Comparison of ENCODE assay signal across 24 cellular contexts in the genomic region with DNA sequence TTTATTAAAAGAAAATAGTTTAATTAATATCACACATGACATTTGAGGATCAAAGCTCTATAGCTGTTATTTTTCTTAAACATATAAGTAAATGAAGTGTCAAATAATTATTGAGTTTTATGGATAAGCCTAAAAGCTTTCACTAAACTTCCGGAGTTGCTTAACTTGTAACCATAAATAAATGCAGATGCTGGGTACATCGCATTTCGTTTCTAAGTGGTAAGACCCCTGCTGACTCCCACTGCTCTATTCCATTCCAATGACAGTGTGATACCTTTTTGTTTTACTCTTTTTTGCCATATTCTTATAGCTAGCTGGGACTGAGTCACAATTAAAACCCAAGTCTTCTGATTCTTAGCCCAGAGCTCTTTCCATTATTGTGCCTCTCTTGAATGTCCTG.
DNase-seq lines count a peak whose midpoint lies in the region; ATAC-seq, FAIRE-seq and TF ChIP-seq lines count a peak whose summit lies in the region.
"Had no signal": no experiment of that assay in that cellular context is flagged by ENCODE, and none has a peak within 500 bp of the region (broad histone marks: within the 10 kb centered on the region; RNA-seq: fewer than 3 reads in every experiment).

No MANE protein-coding gene starts in this region.

- CTCF ChIA-PET in H1 (lab: Charles Lee; ENCODE audit: partially characterized antibody), result no interaction called here

- DNase-seq in GM23338 (ENCODE audit: low spot score) (peak; percentile 6), SK-N-MC (ENCODE audit: low read depth, low spot score) (peak; percentile 92), H1 (ENCODE audit: low read depth in 1 of 2, low spot score in 2 of 2) (no peak), neural progenitor cell (ENCODE audit: low spot score) (no peak), NOMO-1 treated with dmso at 0.1 percent for 144 hours (lab: John Stamatoyannopoulos, UW; ENCODE audit: unreplicated experiment) (no peak), right cardiac atrium (no peak)
- DNase-seq in stimulated activated CD4-positive, alpha-beta T cell treated with anti-CD3 and anti-CD28 coated beads, Interleukin-2, amount 100 ng/mL, for 24 hours, result no peak
- DNase-seq: 8988T; AML-193; Caco-2; Calu3; CD4-positive, alpha-beta T cell; CD8-positive, alpha-beta T cell; DMS79 treated with DMSO at 0.1 percent for 48 hours; GF-D8 had no signal

- H3K9ac ChIP-seq in SK-N-MC (ENCODE audit: insufficient read length) (no peak overlapping the region), H1 (replicated peaks in 1 of 4; ENCODE audit: extremely low read depth in 1 of 4, low read depth in 3 of 4, low read length in 3 of 4) (no peak overlapping the region), neural progenitor cell (no peak overlapping the region)
- H3K9ac ChIP-seq: BLaER1 treated with 17β-estradiol and CSF1 and Interleukin-3, amounts not matched to agents 10 nM and 100 nM had no signal

- H3K14ac ChIP-seq in H1 (ENCODE audit: insufficient read length), result no peak overlapping the region

- peaks cover 8% of the 10 kb centered on the region for H3K4me1 ChIP-seq in GM23338 (ENCODE audit: insufficient read depth)
- peaks cover 0 to 3% (median 0%) of the 10 kb centered on the region in 4 experiments; a peak in 2 of 7 replicates for H3K4me1 ChIP-seq in H1 (replicated peaks in 1 of 4; ENCODE audit: control insufficient read depth in 3 of 4, insufficient read depth in 4 of 4, low read length in 3 of 4)
- H3K4me1 ChIP-seq in neural progenitor cell, result peaks cover 34% of the 10 kb centered on the region
- H3K4me1 ChIP-seq in right cardiac atrium (ENCODE audit: control insufficient read depth, insufficient read depth, low read length), result no peaks in the 10 kb centered on the region
- H3K4me1 ChIP-seq: BLaER1 treated with 17β-estradiol and CSF1 and Interleukin-3, amounts not matched to agents 10 nM and 100 nM; Caco-2 had no signal

- no peak overlapping the region for H2BK20ac ChIP-seq in H1 (ENCODE audit: low read length)

- H4K20me1 ChIP-seq in GM23338 (replicated peaks; ENCODE audit: insufficient read depth) (no peaks in the 10 kb centered on the region), H1 (replicated peaks in 1 of 2; ENCODE audit: control insufficient read depth in 1 of 2, insufficient read depth in 2 of 2, low read length in 2 of 2) (peaks cover 0 to 2% of the 10 kb centered on the region in 2 experiments), neural progenitor cell (ENCODE audit: low read depth) (no peaks in the 10 kb centered on the region)
- H4K20me1 ChIP-seq: BLaER1 treated with 17β-estradiol and CSF1 and Interleukin-3, amounts not matched to agents 10 nM and 100 nM had no signal

- H3F3A ChIP-seq in GM23338 (replicated peaks; ENCODE audit: low read depth) (no peaks in the 10 kb centered on the region), neural progenitor cell (ENCODE audit: low read depth) (peaks cover 19% of the 10 kb centered on the region)

- no peak for FAIRE-seq in H1 (lab: Jason Lieb, UNC)
- FAIRE-seq: A204.1, D721Med, G401.6, GM12891, GM19239 had no signal

- no peak for TF ChIP-seq RAD21 in H1 (IDR thresholded peaks at IDR 0.05 in 1 of 2, conservative IDR thresholded peaks at IDR 0.05 in 1 of 2; ENCODE audit: low read depth in 2 of 2, low read length in 2 of 2)

- TF ChIP-seq EP300 in H1 (IDR thresholded peaks at IDR 0.05; ENCODE audit: borderline replicate concordance in 1 of 2, low read depth in 2 of 2, low read length in 2 of 2), result no peak

- 10% methylated on average over 3 of the region's 3 CpGs; no CpG with 5 or more reads in 1 of the 2 experiments for WGBS in H1 (ENCODE audit: extremely low coverage in 1 of 2, insufficient coverage in 1 of 2, insufficient read length in 1 of 2, insufficient replicate concordance in 2 of 2, low coverage in 1 of 2, low lambda C conversion rate in 2 of 2, missing lambda C conversion rate in 1 of 2), 2 experiments
- whole genome bisulfite sequencing in right cardiac atrium, result 49% methylated on average over 3 of the region's 3 CpGs

- H3K4me2 ChIP-seq in GM23338 (peak overlapping the region; percentile 44; the same call in 1 of the 2 replicates), H1 (ENCODE audit: insufficient read depth in 1 of 2, low read depth in 2 of 2, low read length in 2 of 2) (no peak overlapping the region), neural progenitor cell (peak overlapping the region; percentile 6)
- H3K4me2 ChIP-seq: BLaER1 treated with 17β-estradiol and CSF1 and Interleukin-3, amounts not matched to agents 10 nM and 100 nM had no signal

- H3K36me3 Mint-ChIP-seq in GM23338 (ENCODE audit: low read depth) (no peaks in the 10 kb centered on the region), neural progenitor cell (no peaks in the 10 kb centered on the region)
- H3K36me3 Mint-ChIP-seq: CD8-positive, alpha-beta T cell had no signal

- H3K27me3 Mint-ChIP-seq in GM23338 (ENCODE audit: insufficient read depth, low read depth, poor library complexity) (peaks cover 24% of the 10 kb centered on the region), neural progenitor cell (ENCODE audit: insufficient read depth, low read depth) (no peaks in the 10 kb centered on the region)
- H3K27me3 Mint-ChIP-seq: CD4-positive, alpha-beta T cell had no signal

- POLR2A ChIA-PET in H1 (lab: Charles Lee; ENCODE audit: partially characterized antibody), result no interaction called here

- TF ChIP-seq CTCF in GM23338 (conservative IDR thresholded peaks at IDR 0.05; ENCODE audit: low read depth in 2 of 2) (no peak), H1 (IDR thresholded peaks at IDR 0.05; ENCODE audit: control extremely low read depth in 1 of 3, insufficient read depth in 1 of 3, low read depth in 1 of 3, low read length in 3 of 3) (no peak), neural progenitor cell (IDR thresholded peaks at IDR 0.05) (no peak)

- no peak overlapping the region for H4K5ac ChIP-seq in H1 (ENCODE audit: insufficient read length, low read depth, low read length)

- no peak overlapping the region for H3K56ac ChIP-seq in H1 (replicated peaks; ENCODE audit: insufficient read length, low read depth, low read length)

- H2BK12ac ChIP-seq in H1 (ENCODE audit: low read depth, low read length), result no peak overlapping the region

- no peak overlapping the region for H2BK5ac ChIP-seq in H1 (ENCODE audit: low read depth, low read length)

- H2AFZ ChIP-seq in GM23338 (no peak overlapping the region), H1 (ENCODE audit: low read length) (no peak overlapping the region), neural progenitor cell (replicated peaks) (no peak overlapping the region)

- no peaks in the 10 kb centered on the region for H3K79me1 ChIP-seq in H1 (ENCODE audit: low read depth, low read length)

- ATAC-seq in GM23338 (peak; percentile 35; the same call in 2 of the 3 replicates), HG03045 (IDR thresholded peaks at IDR 0.05; ENCODE audit: unreplicated experiment) (no peak), right cardiac atrium (no peak)
- ATAC-seq: CD8-positive, alpha-beta T cell had no signal

- no peaks in the 10 kb centered on the region for H3K79me2 ChIP-seq in GM23338 (replicated peaks; ENCODE audit: insufficient read depth)
- no peaks in the 10 kb centered on the region for H3K79me2 ChIP-seq in H1 (ENCODE audit: control insufficient read depth in 1 of 2, insufficient read depth in 2 of 2, low read length in 2 of 2)
- no peaks in the 10 kb centered on the region for H3K79me2 ChIP-seq in neural progenitor cell (ENCODE audit: low read depth)

- no peaks in the 10 kb centered on the region for H3K36me3 ChIP-seq in GM23338 (ENCODE audit: insufficient read depth)
- no peaks in the 10 kb centered on the region for H3K36me3 ChIP-seq in SK-N-MC (ENCODE audit: insufficient read depth, low read length)
- no peaks in the 10 kb centered on the region for H3K36me3 ChIP-seq in H1 (ENCODE audit: control insufficient read depth in 2 of 4, insufficient read depth in 4 of 4, low read length in 3 of 4)
- no peaks in the 10 kb centered on the region for H3K36me3 ChIP-seq in neural progenitor cell
- H3K36me3 ChIP-seq: BLaER1 treated with 17β-estradiol and CSF1 and Interleukin-3, amounts not matched to agents 10 nM and 100 nM had no signal

- H3K23ac ChIP-seq in H1 (ENCODE audit: insufficient read length), result no peak overlapping the region

- H3K9me3 ChIP-seq in SK-N-MC (ENCODE audit: low read depth, low read length) (no peaks in the 10 kb centered on the region), H1 (ENCODE audit: insufficient read depth in 2 of 2, low read depth in 1 of 2, low read length in 1 of 2) (no peaks in the 10 kb centered on the region), neural progenitor cell (ENCODE audit: low read depth) (no peaks in the 10 kb centered on the region), right cardiac atrium (ENCODE audit: control insufficient read depth, low read length) (no peaks in the 10 kb centered on the region)
- H3K9me3 ChIP-seq: BLaER1 treated with 17β-estradiol and CSF1 and Interleukin-3, amounts not matched to agents 10 nM and 100 nM; Caco-2 had no signal

- peaks cover 8% of the 10 kb centered on the region for H3K9me2 ChIP-seq in GM23338 (ENCODE audit: insufficient read depth)

- H4K91ac ChIP-seq in H1 (replicated peaks; ENCODE audit: insufficient read length, low read length), result no peak overlapping the region

- H3K9me3 Mint-ChIP-seq in GM23338, result no peaks in the 10 kb centered on the region
- H3K9me3 Mint-ChIP-seq in neural progenitor cell, result no peaks in the 10 kb centered on the region
- H3K9me3 Mint-ChIP-seq: CD8-positive, alpha-beta T cell had no signal

- no peak for TF ChIP-seq POLR2A in H1 (IDR thresholded peaks at IDR 0.05; ENCODE audit: control extremely low read depth in 1 of 2, low read depth in 2 of 2, low read length in 2 of 2)

- no peaks in the 10 kb centered on the region for H3K23me2 ChIP-seq in H1 (ENCODE audit: low read depth, low read length)

- no peak overlapping the region for H4K8ac ChIP-seq in H1 (ENCODE audit: extremely low read depth, insufficient read depth, low read length)

- H3K4me1 Mint-ChIP-seq in GM23338 (peaks cover 32% of the 10 kb centered on the region), neural progenitor cell (peaks cover 25% of the 10 kb centered on the region)
- H3K4me1 Mint-ChIP-seq: B cell had no signal

- peaks cover 51% of the 10 kb centered on the region for H3K27me3 ChIP-seq in GM23338 (ENCODE audit: insufficient read depth)
- peaks cover 16 to 49% (median 24%) of the 10 kb centered on the region in 4 experiments for H3K27me3 ChIP-seq in H1 (replicated peaks in 1 of 4; ENCODE audit: control insufficient read depth in 3 of 4, extremely low read depth in 1 of 4, insufficient read depth in 3 of 4, low read length in 3 of 4)
- H3K27me3 ChIP-seq in neural progenitor cell, result no peaks in the 10 kb centered on the region
- no peaks in the 10 kb centered on the region for H3K27me3 ChIP-seq in right cardiac atrium (ENCODE audit: control insufficient read depth, insufficient read depth)
- H3K27me3 ChIP-seq: BLaER1 treated with 17β-estradiol and CSF1 and Interleukin-3, amounts not matched to agents 10 nM and 100 nM had no signal

- H2BK120ac ChIP-seq in H1 (replicated peaks; ENCODE audit: low read depth, low read length), result no peak overlapping the region

- intact Hi-C loops in right cardiac atrium (cut with DNase I), result no loop called here

- H3K27ac Mint-ChIP-seq in GM23338 (no peak overlapping the region), neural progenitor cell (peak overlapping the region; percentile 23)
- H3K27ac Mint-ChIP-seq: B cell; CD4-positive, alpha-beta T cell; CD8-positive, alpha-beta T cell had no signal

- no peak overlapping the region for H2AK5ac ChIP-seq in H1 (ENCODE audit: low read depth, low read length)

- H3K4me3 Mint-ChIP-seq in GM23338, result no peak overlapping the region
- no peak overlapping the region for H3K4me3 Mint-ChIP-seq in neural progenitor cell
- H3K4me3 Mint-ChIP-seq: B cell; CD4-positive, alpha-beta T cell; CD8-positive, alpha-beta T cell had no signal

- no peak overlapping the region for H2BK15ac ChIP-seq in H1 (ENCODE audit: low read length)

- no peak overlapping the region for H3K18ac ChIP-seq in H1 (ENCODE audit: extremely low read depth, low read length)

- H3K27ac ChIP-seq in GM23338 (ENCODE audit: low read depth) (no peak overlapping the region), SK-N-MC (peak overlapping the region; percentile 67; the same call in 1 of the 2 replicates), H1 (ENCODE audit: low read depth, low read length) (no peak overlapping the region), neural progenitor cell (no peak overlapping the region), right cardiac atrium (ENCODE audit: low read length) (no peak overlapping the region)
- H3K27ac ChIP-seq: BLaER1 treated with 17β-estradiol and CSF1 and Interleukin-3, amounts not matched to agents 10 nM and 100 nM; C4-2B had no signal

- H3K4ac ChIP-seq in H1 (replicated peaks; ENCODE audit: insufficient read length, low read depth, low read length), result no peak overlapping the region

- H3K4me3 ChIP-seq in GM23338 (no peak overlapping the region), SK-N-MC (peak overlapping the region; percentile 48), H1 (ENCODE audit: extremely low read depth in 1 of 4, insufficient read depth in 2 of 4, low read depth in 3 of 4, low read length in 4 of 4) (no peak overlapping the region), neural progenitor cell (no peak overlapping the region), right cardiac atrium (ENCODE audit: low read length) (no peak overlapping the region)
- H3K4me3 ChIP-seq: BLaER1 treated with 17β-estradiol and CSF1 and Interleukin-3, amounts not matched to agents 10 nM and 100 nM had no signal

Comparison
In these comparisons a context has a peak if more than half of its experiments do, and no peak if none do; other contexts are left out.
1. DNase-seq: peak in GM23338 (single experiment) and SK-N-MC (single experiment); none in H1 (0 of 2), neural progenitor cell (single experiment), NOMO-1 treated with dmso at 0.1 percent for 144 hours (single experiment), stimulated activated CD4-positive, alpha-beta T cell treated with anti-CD3 and anti-CD28 coated beads, Interleukin-2, amount 100 ng/mL, for 24 hours (0 of 2) and right cardiac atrium (0 of 3).
2. H3K4me2 ChIP-seq: peak in GM23338 (single experiment) and neural progenitor cell (single experiment); none in H1 (0 of 2).